In the genomic region with DNA sequence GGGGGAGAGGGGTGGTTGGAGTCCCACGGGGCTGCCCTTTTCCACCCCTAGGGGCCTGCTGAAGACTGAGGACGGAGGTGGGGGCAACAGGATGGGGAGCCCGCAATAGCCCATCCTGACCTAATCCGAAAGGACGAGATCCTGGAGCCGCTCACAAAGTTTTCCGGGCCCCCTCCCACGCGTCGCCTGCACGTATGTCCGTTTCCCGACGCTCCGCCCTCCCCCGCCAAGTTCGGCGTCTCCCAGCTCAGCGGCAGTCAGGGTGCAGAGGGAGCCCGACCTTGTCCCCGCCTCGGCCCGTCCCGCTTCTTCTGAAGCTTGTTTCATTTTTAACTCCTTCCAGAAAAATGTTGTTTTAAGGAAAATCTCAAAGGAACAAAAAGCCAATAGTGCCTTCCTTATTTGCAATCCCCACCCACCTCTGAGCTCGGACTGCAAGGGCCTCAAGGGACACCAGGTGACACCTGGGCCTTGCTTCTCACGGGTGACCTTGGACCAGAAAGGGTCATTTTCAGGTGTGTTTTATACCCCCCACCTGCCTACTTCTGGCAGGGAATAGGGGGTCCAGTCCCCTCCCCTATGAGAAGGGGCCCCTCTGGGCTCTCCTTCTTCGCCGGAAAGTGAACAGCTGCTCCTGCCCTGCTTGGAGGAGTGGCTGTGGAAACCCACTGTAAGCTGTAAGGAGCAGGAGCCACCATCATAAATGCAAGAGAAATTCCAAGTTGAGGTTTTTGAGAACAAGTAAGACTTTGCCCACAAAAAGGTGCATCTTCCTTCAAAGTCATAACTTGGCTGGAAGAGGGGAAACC, we compare ENCODE assay signal across 9 cellular contexts. TPM values are rescaled to one million over a fixed set of nuclear protein-coding genes. Genes with fewer than 3 reads are reported as not detected.
A peak's percentile ranks its signal among the peaks of the same experiment; 100 is the strongest.
DNase-seq lines count a peak whose midpoint lies in the region; ATAC-seq and TF ChIP-seq lines count a peak whose summit lies in the region.
"Had no signal": no experiment of that assay in that cellular context is flagged by ENCODE, and none has a peak within 500 bp of the region (broad histone marks: within the 10 kb centered on the region; RNA-seq: fewer than 3 reads in every experiment).

No MANE protein-coding gene starts in this region.

- H3K27me3 Mint-ChIP-seq in CD4-positive, CD25-positive, alpha-beta regulatory T cell: peaks cover 31% of the 10 kb centered on the region

- H3K4me1 Mint-ChIP-seq in CD4-positive, CD25-positive, alpha-beta regulatory T cell: peaks cover 0 to 15% (median 5%) of the 10 kb centered on the region in 4 donors

- H3K27me3 ChIP-seq in CD4-positive, CD25-positive, alpha-beta regulatory T cell (ENCODE audit: control insufficient read depth, insufficient read depth, low read length): peaks cover 6% of the 10 kb centered on the region
- no peaks in the 10 kb centered on the region for H3K27me3 ChIP-seq in Peyer's patch
- H3K27me3 ChIP-seq in neuron (ENCODE audit: insufficient read depth, low read length): peaks cover 3% of the 10 kb centered on the region

- no peaks in the 10 kb centered on the region for H3K36me3 Mint-ChIP-seq in CD4-positive, CD25-positive, alpha-beta regulatory T cell

- no peak for ATAC-seq in CD4-positive, CD25-positive, alpha-beta regulatory T cell (ENCODE audit: low read depth in 2 of 2)
- ATAC-seq in HG02884 (IDR thresholded peaks at IDR 0.05; ENCODE audit: unreplicated experiment): no peak

- no peak overlapping the region for H2AFZ ChIP-seq in neuron (ENCODE audit: low read depth, low read length)

- TF ChIP-seq POLR2A in Peyer's patch (IDR thresholded peaks at IDR 0.05): no peak

- H3K9me3 ChIP-seq in CD4-positive, CD25-positive, alpha-beta regulatory T cell (ENCODE audit: control insufficient read depth in 2 of 2, low read length in 2 of 2): no peaks in the 10 kb centered on the region
- H3K9me3 ChIP-seq in Peyer's patch: no peaks in the 10 kb centered on the region
- no peaks in the 10 kb centered on the region for H3K9me3 ChIP-seq in neuron (ENCODE audit: low read length)

- no peak overlapping the region for H3K4me3 ChIP-seq in CD4-positive, CD25-positive, alpha-beta regulatory T cell (ENCODE audit: low read depth, low read length)
- H3K4me3 ChIP-seq in Peyer's patch (peak overlapping the region; percentile 24 to 93 (median 78)), fibroblast of the aortic adventitia (ENCODE audit: low read depth, low read length) (peak overlapping the region; percentile 49), neuron (ENCODE audit: low read length) (peak overlapping the region; percentile 20)

- H3K4me1 ChIP-seq in CD4-positive, CD25-positive, alpha-beta regulatory T cell (ENCODE audit: control insufficient read depth, insufficient read depth, low read length, poor library complexity, severe bottlenecking): peaks cover 39% of the 10 kb centered on the region
- H3K4me1 ChIP-seq in Peyer's patch (peaks cover 0 to 28% (median 7%) of the 10 kb centered on the region in 4 donors), neuron (ENCODE audit: insufficient read depth, low read length) (peaks cover 19% of the 10 kb centered on the region)

- H3K4me3 Mint-ChIP-seq in CD4-positive, CD25-positive, alpha-beta regulatory T cell: peak overlapping the region; percentile 63 to 82 (median 70)

- H3K27ac Mint-ChIP-seq in CD4-positive, CD25-positive, alpha-beta regulatory T cell: peak overlapping the region in 1 of 3 donors; percentile 73

- no peak for TF ChIP-seq CTCF in Peyer's patch (IDR thresholded peaks at IDR 0.05)
- no peak for TF ChIP-seq CTCF in fibroblast of the aortic adventitia (IDR thresholded peaks at IDR 0.05; ENCODE audit: insufficient read depth, low read length)

- no peak for DNase-seq in CD4-positive, CD25-positive, alpha-beta regulatory T cell
- DNase-seq in Peyer's patch: peak in 2 of 3 donors; percentile 62 to 64
- DNase-seq in fibroblast of the aortic adventitia (ENCODE audit: low read depth): peak; percentile 9
- no peak for DNase-seq in mesenteric fat pad (ENCODE audit: low spot score)
- DNase-seq in GM19240 (ENCODE audit: insufficient read length, low spot score): no peak
- no peak for DNase-seq in NCI-H1105 treated with DMSO at 0.1 percent for 48 hours (lab: John Stamatoyannopoulos, UW)

- peaks cover 0 to 1% (median 0%) of the 10 kb centered on the region in 7 donors for H3K9me3 Mint-ChIP-seq in CD4-positive, CD25-positive, alpha-beta regulatory T cell

- H3K36me3 ChIP-seq in CD4-positive, CD25-positive, alpha-beta regulatory T cell (ENCODE audit: control insufficient read depth, insufficient read depth, low read length): no peaks in the 10 kb centered on the region
- H3K36me3 ChIP-seq in Peyer's patch (no peaks in the 10 kb centered on the region), neuron (ENCODE audit: insufficient read depth, low read length) (no peaks in the 10 kb centered on the region)

- H3K27ac ChIP-seq in CD4-positive, CD25-positive, alpha-beta regulatory T cell (ENCODE audit: insufficient read depth, low read length, poor library complexity, severe bottlenecking): no peak overlapping the region
- peak overlapping the region; percentile 67 to 93 (median 76) for H3K27ac ChIP-seq in Peyer's patch

RNA-seq across cellular contexts. Expression of a gene that starts 3.4 kb away (rescaled TPM):
- total RNA-seq in CD4-positive, CD25-positive, alpha-beta regulatory T cell: 0.05 TPM
- not detected for polyA plus RNA-seq in CD4-positive, CD25-positive, alpha-beta regulatory T cell
- total RNA-seq in Peyer's patch (10 to 100 TPM in 1 of 4 donors, 1 to 10 TPM in 3; 1.4 to 20.6 (median 4.7) TPM), fibroblast of the aortic adventitia (ENCODE audit: low replicate concordance) (7.3 and 13.5 TPM in 2 replicates), mesenteric fat pad (13.5 TPM)
- total RNA-seq: T-helper 1 cell treated with Interleukin-12 subunit alpha and Interleukin-12 subunit beta and Interleukin-4 antibody, amounts not matched to agents 30 ng/mL and 1 ng/mL, for 36 hours had no signal

Comparison
In these comparisons a context has a peak if more than half of its experiments do, and no peak if none do; other contexts are left out.
1. DNase-seq: peak in Peyer's patch (2 of 3) and fibroblast of the aortic adventitia (single experiment); none in CD4-positive, CD25-positive, alpha-beta regulatory T cell (0 of 3), mesenteric fat pad (single experiment), GM19240 (single experiment) and NCI-H1105 treated with DMSO at 0.1 percent for 48 hours (single experiment).